Comparison of ENCODE assay signal across 33 cellular contexts in genomic region chr6:22330941-22331340, GRCh38. TPM values are rescaled to one million over a fixed set of nuclear protein-coding genes. Genes with fewer than 3 reads are reported as not detected.
"Had no signal": no experiment of that assay in that cellular context is flagged by ENCODE, and none has a peak within 500 bp of the region (broad histone marks: within the 10 kb centered on the region; RNA-seq: fewer than 3 reads in every experiment).

No MANE protein-coding gene starts in this region.

- H3K4me1 Mint-ChIP-seq: naive B cell had no signal

- H3K36me3 Mint-ChIP-seq: mesothelial cell of epicardium, naive B cell had no signal

- H3K27ac Mint-ChIP-seq: dendritic cell treated with granulocyte-macrophage colony-stimulating factor and Interleukin-4, amounts not matched to agents 40 ng/mL and 50 ng/mL, for 4 days; effector memory CD8-positive, alpha-beta T cell; endodermal cell; mesothelial cell of epicardium; naive B cell had no signal

- H3K4me1 ChIP-seq: colonic mucosa, gastrocnemius medialis, heart right ventricle, left lung, lower lobe of right lung had no signal

- H3K4me3 Mint-ChIP-seq: dendritic cell treated with granulocyte-macrophage colony-stimulating factor and Interleukin-4, amounts not matched to agents 40 ng/mL and 50 ng/mL, for 4 days; effector memory CD8-positive, alpha-beta T cell; endodermal cell; mesothelial cell of epicardium; naive B cell had no signal

- H3K9me3 Mint-ChIP-seq: dendritic cell treated with granulocyte-macrophage colony-stimulating factor and Interleukin-4, amounts not matched to agents 40 ng/mL and 50 ng/mL, for 4 days; endodermal cell; mesothelial cell of epicardium had no signal

- FAIRE-seq: endometrium, kidney had no signal

- H3K27me3 Mint-ChIP-seq: dendritic cell treated with granulocyte-macrophage colony-stimulating factor and Interleukin-4, amounts not matched to agents 40 ng/mL and 50 ng/mL, for 4 days; effector memory CD8-positive, alpha-beta T cell; naive B cell had no signal

- ATAC-seq: effector memory CD8-positive, alpha-beta T cell; esophagus mucosa; gastrocnemius medialis; heart right ventricle; left cardiac atrium; left lung; left ventricle myocardium superior; lower lobe of right lung; mucosa of descending colon had no signal

- H3K27me3 ChIP-seq: colonic mucosa, esophagus squamous epithelium, gastrocnemius medialis, heart right ventricle, left lung had no signal

- DNase-seq: colonic mucosa; cortex of kidney; effector CD8-positive, alpha-beta T cell; effector memory CD8-positive, alpha-beta T cell; endodermal cell; erythroblast; esophagus squamous epithelium; foreskin fibroblast; foreskin melanocyte; gastrocnemius medialis; glutamatergic neuron; head of caudate nucleus; heart right ventricle; hippocampal formation; islet precursor cell; kidney; left cardiac atrium; left lung; left ventricle myocardium superior; lower lobe of right lung; mesenchymal stem cell; mucosa of descending colon; naive B cell had no signal

- H3K9me3 ChIP-seq: colonic mucosa, esophagus squamous epithelium, gastrocnemius medialis, heart right ventricle, left lung, lower lobe of right lung, mucosa of descending colon had no signal

- H3K27ac ChIP-seq: colonic mucosa, epithelial cell of prostate, esophagus squamous epithelium, gastrocnemius medialis, heart right ventricle, left lung, lower lobe of right lung had no signal

- H3K36me3 ChIP-seq: colonic mucosa, esophagus squamous epithelium, gastrocnemius medialis, heart right ventricle, left lung, lower lobe of right lung had no signal

- H3K4me3 ChIP-seq: colonic mucosa, esophagus squamous epithelium, gastrocnemius medialis, heart right ventricle, left lung, lower lobe of right lung, mucosa of descending colon had no signal

RNA-seq across cellular contexts. Expression of gene PRL, which starts 34.1 kb away (rescaled TPM):
- total RNA-seq: colonic mucosa, dermis microvascular lymphatic vessel endothelial cell, endodermal cell, esophagus mucosa, esophagus squamous epithelium, gastrocnemius medialis, glomerular endothelial cell, heart right ventricle, kidney, left cardiac atrium, left ventricle myocardium superior, lower leg skin, lower lobe of right lung, lung microvascular endothelial cell, mesothelial cell of epicardium, mucosa of descending colon, myocyte had no signal
- polyA plus RNA-seq: heart right ventricle had no signal
